In the genomic region with DNA sequence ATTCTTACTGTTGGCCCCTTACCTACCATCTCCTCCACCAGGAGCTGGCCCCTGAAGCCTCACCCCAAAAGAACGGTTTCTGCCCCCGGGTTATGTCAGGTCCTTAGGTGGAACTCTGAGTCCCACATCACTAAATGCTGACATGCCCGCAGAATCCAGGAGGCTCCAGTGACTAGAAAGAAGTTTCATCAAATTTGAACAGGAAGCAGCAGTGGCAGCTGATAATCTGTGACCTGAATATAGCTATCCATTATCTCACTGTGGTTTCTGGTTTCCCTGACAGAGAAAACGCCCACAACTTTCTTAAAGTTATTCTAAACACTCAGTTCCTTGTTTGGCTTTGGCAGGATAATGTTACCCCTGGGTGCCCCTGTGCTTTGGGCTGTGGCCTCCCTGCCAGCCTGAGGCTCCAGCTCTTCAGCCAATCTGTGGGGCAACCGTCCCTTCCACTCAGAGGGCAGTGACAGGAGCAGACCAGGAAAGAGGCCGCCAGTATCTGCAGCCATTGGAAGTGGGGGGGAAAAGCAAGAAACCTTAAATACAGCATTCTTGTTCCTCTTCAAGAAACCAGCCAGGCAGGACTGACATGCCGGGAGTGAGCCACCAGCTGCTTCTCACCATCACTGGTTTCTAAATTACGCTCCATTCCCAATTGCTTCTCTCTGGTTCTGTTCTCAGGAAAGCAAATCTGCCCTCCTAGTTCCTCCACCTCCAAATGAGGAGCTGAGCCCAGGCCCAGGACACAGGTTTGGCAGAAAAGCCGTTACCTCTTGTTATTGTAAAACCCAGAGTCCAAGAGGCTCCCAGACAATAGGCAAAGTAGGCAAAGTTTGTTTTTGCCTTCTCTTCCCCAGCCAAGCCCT, we compare ENCODE assay signal across 8 cellular contexts. TPM values are rescaled to one million over a fixed set of nuclear protein-coding genes. Genes with fewer than 3 reads are reported as not detected.
A peak's percentile ranks its signal among the peaks of the same experiment; 100 is the strongest.
DNase-seq lines count a peak whose midpoint lies in the region; ATAC-seq and TF ChIP-seq lines count a peak whose summit lies in the region.

No MANE protein-coding gene starts in this region.

- TF ChIP-seq CTCF in GM12865 (IDR thresholded peaks at IDR 0.05; ENCODE audit: insufficient read depth, low read depth, low read length, missing control alignments) (no peak), GM23338 (conservative IDR thresholded peaks at IDR 0.05; ENCODE audit: low read depth in 2 of 2) (no peak), NB4 (IDR thresholded peaks at IDR 0.05; ENCODE audit: low read depth, low read length) (no peak), stomach (IDR thresholded peaks at IDR 0.05) (no peak)

- intact Hi-C loops in stomach (cut with DNase I; ENCODE audit: low total_unique reads) = no loop called here

- H3F3A ChIP-seq in GM23338 (replicated peaks; ENCODE audit: low read depth) = no peaks in the 10 kb centered on the region; the same call in 1 of the 2 replicates

- H2AFZ ChIP-seq in GM23338 = peak overlapping the region; percentile 90

- no peaks in the 10 kb centered on the region for H3K9me3 Mint-ChIP-seq in GM23338

- no peak for TF ChIP-seq EP300 in stomach (IDR thresholded peaks at IDR 0.05)

- H3K4me1 Mint-ChIP-seq in GM23338 = peaks cover 14% of the 10 kb centered on the region

- DNase-seq in GM12865 (ENCODE audit: low read depth) = peak; percentile 70
- DNase-seq in GM23338 (ENCODE audit: low spot score) = peak; percentile 24
- DNase-seq in NB4 (ENCODE audit: low read depth) = peak; percentile 92
- DNase-seq in activated T-helper 9 cell treated with anti-CD3 and anti-CD28 coated beads, Interleukin-2, amount 50 U/mL, for 16 hours (ENCODE audit: low read depth) = peak; percentile 2
- DNase-seq in inferior parietal cortex (ENCODE audit: extremely low spot score) = peak; percentile 35
- DNase-seq in stomach = no peak
- DNase-seq in DMS153 (lab: John Stamatoyannopoulos, UW) = no peak
- DNase-seq in putamen (ENCODE audit: low spot score) = no peak

- H3K27me3 Mint-ChIP-seq in GM23338 (ENCODE audit: insufficient read depth, low read depth, poor library complexity) = no peaks in the 10 kb centered on the region

- H3K4me1 ChIP-seq in GM23338 (ENCODE audit: insufficient read depth) (peaks cover 10% of the 10 kb centered on the region), stomach (peaks cover 10 to 51% (median 24%) of the 10 kb centered on the region in 4 donors)

- H3K27me3 ChIP-seq in GM23338 (ENCODE audit: insufficient read depth) (no peaks in the 10 kb centered on the region), stomach (no peaks in the 10 kb centered on the region)

- no peak overlapping the region for H3K4me2 ChIP-seq in GM23338

- H3K36me3 ChIP-seq in GM23338 (ENCODE audit: insufficient read depth) (no peaks in the 10 kb centered on the region), stomach (no peaks in the 10 kb centered on the region)

- H3K9me3 ChIP-seq in stomach = no peaks in the 10 kb centered on the region

- peak; percentile 50 for ATAC-seq in GM23338

- H3K27ac ChIP-seq in GM23338 (ENCODE audit: low read depth) (peak overlapping the region; percentile 7; the same call in 1 of the 2 replicates), stomach (peak overlapping the region; percentile 12 to 72 (median 46))

- no peak overlapping the region for H3K4me3 Mint-ChIP-seq in GM23338

- H3K9me2 ChIP-seq in GM23338 (ENCODE audit: insufficient read depth) = no peaks in the 10 kb centered on the region

- no peaks in the 10 kb centered on the region for H3K79me2 ChIP-seq in GM23338 (replicated peaks; ENCODE audit: insufficient read depth)

- H3K4me3 ChIP-seq in GM12865 (ENCODE audit: low read depth, low read length) (peak overlapping the region; percentile 16), GM23338 (no peak overlapping the region), NB4 (ENCODE audit: low read depth, low read length) (peak overlapping the region; percentile 3), stomach (no peak overlapping the region)

- TF ChIP-seq POLR2A in NB4 (IDR thresholded peaks at IDR 0.05; ENCODE audit: extremely low read depth, insufficient read length) (no peak), stomach (IDR thresholded peaks at IDR 0.05) (no peak)

- no peaks in the 10 kb centered on the region for H3K36me3 Mint-ChIP-seq in GM23338 (ENCODE audit: low read depth)

- H3K27ac Mint-ChIP-seq in GM23338 = no peak overlapping the region; the same call in none of the 2 replicates

- H4K20me1 ChIP-seq in GM23338 (replicated peaks; ENCODE audit: insufficient read depth) = no peaks in the 10 kb centered on the region

- 28 to 42% (median 31%) methylated on average over 9 of the region's 9 CpGs for WGBS in stomach, 5 donors

TF ChIP-seq in GM23338, 12 proteins besides CTCF, POLR2A, EP300 and RAD21 (continues in another document):
- no peak for TF ChIP-seq ZNF331 (CRISPR knock-in tag; IDR thresholded peaks at IDR 0.05; ENCODE audit: low read depth)
- TF ChIP-seq CREB1 (CRISPR knock-in tag; IDR thresholded peaks at IDR 0.05; ENCODE audit: low read depth) = no peak
- TF ChIP-seq STAT1 (IDR thresholded peaks at IDR 0.05; ENCODE audit: unreplicated experiment) = no peak
- TF ChIP-seq EZH2phosphoT487 (IDR thresholded peaks at IDR 0.05; ENCODE audit: unreplicated experiment) = no peak
- TF ChIP-seq JUNB (IDR thresholded peaks at IDR 0.05; ENCODE audit: unreplicated experiment) = no peak
- no peak for TF ChIP-seq NANOG (IDR thresholded peaks at IDR 0.05; ENCODE audit: borderline replicate concordance)
- TF ChIP-seq, protein P1, sequence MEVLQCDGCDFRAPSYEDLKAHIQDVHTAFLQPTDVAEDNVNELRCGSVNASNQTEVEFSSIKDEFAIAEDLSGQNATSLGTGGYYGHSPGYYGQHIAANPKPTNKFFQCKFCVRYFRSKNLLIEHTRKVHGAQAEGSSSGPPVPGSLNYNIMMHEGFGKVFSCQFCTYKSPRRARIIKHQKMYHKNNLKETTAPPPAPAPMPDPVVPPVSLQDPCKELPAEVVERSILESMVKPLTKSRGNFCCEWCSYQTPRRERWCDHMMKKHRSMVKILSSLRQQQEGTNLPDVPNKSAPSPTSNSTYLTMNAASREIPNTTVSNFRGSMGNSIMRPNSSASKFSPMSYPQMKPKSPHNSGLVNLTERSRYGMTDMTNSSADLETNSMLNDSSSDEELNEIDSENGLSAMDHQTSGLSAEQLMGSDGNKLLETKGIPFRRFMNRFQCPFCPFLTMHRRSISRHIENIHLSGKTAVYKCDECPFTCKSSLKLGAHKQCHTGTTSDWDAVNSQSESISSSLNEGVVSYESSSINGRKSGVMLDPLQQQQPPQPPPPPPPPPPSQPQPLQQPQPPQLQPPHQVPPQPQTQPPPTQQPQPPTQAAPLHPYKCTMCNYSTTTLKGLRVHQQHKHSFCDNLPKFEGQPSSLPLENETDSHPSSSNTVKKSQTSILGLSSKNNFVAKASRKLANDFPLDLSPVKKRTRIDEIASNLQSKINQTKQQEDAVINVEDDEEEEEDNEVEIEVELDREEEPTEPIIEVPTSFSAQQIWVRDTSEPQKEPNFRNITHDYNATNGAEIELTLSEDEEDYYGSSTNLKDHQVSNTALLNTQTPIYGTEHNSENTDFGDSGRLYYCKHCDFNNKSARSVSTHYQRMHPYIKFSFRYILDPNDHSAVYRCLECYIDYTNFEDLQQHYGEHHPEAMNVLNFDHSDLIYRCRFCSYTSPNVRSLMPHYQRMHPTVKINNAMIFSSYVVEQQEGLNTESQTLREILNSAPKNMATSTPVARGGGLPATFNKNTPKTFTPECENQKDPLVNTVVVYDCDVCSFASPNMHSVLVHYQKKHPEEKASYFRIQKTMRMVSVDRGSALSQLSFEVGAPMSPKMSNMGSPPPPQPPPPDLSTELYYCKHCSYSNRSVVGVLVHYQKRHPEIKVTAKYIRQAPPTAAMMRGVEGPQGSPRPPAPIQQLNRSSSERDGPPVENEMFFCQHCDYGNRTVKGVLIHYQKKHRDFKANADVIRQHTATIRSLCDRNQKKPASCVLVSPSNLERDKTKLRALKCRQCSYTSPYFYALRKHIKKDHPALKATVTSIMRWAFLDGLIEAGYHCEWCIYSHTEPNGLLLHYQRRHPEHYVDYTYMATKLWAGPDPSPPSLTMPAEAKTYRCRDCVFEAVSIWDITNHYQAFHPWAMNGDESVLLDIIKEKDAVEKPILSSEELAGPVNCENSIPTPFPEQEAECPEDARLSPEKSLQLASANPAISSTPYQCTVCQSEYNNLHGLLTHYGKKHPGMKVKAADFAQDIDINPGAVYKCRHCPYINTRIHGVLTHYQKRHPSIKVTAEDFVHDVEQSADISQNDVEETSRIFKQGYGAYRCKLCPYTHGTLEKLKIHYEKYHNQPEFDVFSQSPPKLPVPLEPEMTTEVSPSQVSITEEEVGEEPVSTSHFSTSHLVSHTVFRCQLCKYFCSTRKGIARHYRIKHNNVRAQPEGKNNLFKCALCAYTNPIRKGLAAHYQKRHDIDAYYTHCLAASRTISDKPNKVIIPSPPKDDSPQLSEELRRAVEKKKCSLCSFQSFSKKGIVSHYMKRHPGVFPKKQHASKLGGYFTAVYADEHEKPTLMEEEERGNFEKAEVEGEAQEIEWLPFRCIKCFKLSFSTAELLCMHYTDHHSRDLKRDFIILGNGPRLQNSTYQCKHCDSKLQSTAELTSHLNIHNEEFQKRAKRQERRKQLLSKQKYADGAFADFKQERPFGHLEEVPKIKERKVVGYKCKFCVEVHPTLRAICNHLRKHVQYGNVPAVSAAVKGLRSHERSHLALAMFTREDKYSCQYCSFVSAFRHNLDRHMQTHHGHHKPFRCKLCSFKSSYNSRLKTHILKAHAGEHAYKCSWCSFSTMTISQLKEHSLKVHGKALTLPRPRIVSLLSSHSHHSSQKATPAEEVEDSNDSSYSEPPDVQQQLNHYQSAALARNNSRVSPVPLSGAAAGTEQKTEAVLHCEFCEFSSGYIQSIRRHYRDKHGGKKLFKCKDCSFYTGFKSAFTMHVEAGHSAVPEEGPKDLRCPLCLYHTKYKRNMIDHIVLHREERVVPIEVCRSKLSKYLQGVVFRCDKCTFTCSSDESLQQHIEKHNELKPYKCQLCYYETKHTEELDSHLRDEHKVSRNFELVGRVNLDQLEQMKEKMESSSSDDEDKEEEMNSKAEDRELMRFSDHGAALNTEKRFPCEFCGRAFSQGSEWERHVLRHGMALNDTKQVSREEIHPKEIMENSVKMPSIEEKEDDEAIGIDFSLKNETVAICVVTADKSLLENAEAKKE (CRISPR knock-in tag; IDR thresholded peaks at IDR 0.05) = no peak
- no peak for TF ChIP-seq POLR2AphosphoS5 (IDR thresholded peaks at IDR 0.05; ENCODE audit: low read depth)

RNA-seq across cellular contexts. Expression of gene VCL, which starts 41.2 kb away (rescaled TPM):
- 234 and 254 TPM in 2 replicates for total RNA-seq in GM23338 (2014; rRNA removed; shearing (Covaris generic))
- 58.0 and 60.7 TPM in 2 replicates for polyA plus RNA-seq in GM23338 (2016; fragmentation: Nextera tagmentation; extraction: Ambion mirVana)
- total RNA-seq in stomach = 100 to 1,000 TPM in 3 of 5 donors, 10 to 100 TPM in 2; 50.8 to 211 (median 107) TPM
- polyA plus RNA-seq in stomach = 10 to 100 TPM; 11.2 to 33.2 (median 13.4) TPM

RNA-seq across cellular contexts. Expression of gene PLAU, which starts 45.8 kb away (rescaled TPM):
- total RNA-seq in GM23338 (2014; rRNA removed; shearing (Covaris generic)) = 13.3 and 14.5 TPM in 2 replicates
- polyA plus RNA-seq in GM23338 (2016; fragmentation: Nextera tagmentation; extraction: Ambion mirVana) (17.5 and 18.0 TPM in 2 replicates), stomach (10 to 100 TPM in 1 of 3 donors, 1 to 10 TPM in 2; 9.6 to 39.5 (median 9.9) TPM)
- total RNA-seq in stomach = 10 to 100 TPM in 2 of 5 donors, 1 to 10 TPM in 2, not detected in 1; 5.5 to 16.1 (median 9.3) TPM

Comparison
In these comparisons a context has a peak if more than half of its experiments do, and no peak if none do; other contexts are left out.
1. DNase-seq: peak in GM12865 (single experiment), GM23338 (single experiment), NB4 (single experiment), activated T-helper 9 cell treated with anti-CD3 and anti-CD28 coated beads, Interleukin-2, amount 50 U/mL, for 16 hours (single experiment) and inferior parietal cortex (single experiment); none in stomach (single experiment), DMS153 (single experiment) and putamen (single experiment).
2. H3K4me3 ChIP-seq: peak in GM12865 (single experiment) and NB4 (single experiment); none in GM23338 (single experiment) and stomach (0 of 4).